10 cellular contexts compared by ENCODE assay signal in the genomic region with DNA sequence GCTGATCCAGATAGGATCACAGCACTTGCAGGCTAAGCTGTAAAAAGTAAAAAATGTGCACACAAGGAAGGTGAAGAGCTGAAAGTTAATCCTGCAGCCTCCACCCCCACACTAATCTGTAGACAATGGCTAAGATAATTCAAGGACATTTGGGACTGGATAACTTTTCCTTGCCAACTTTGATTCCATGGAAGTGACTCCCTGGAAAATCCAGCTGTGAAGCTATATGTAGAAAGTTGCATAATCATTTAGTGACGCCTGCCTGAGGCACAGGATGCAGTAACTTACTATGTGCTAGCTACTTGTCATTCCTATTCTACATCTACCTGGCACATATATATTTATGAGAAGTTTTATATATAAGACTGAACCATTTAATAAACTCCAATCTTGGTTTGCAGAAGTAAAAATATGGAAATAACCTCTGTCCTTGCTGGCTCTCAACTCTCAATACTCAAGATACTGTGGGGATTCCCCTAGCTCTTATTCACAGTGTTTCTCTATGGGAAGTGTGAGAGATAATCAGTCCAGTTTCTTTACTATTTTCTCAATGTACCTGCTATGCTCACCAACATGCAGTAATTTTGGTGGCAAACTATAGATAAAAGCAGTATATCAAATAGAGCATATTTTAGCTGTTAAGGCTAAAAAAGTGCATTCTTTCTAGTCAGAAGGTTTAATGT. TPM values are rescaled to one million over a fixed set of nuclear protein-coding genes. Genes with fewer than 3 reads are reported as not detected.
DNase-seq lines count a peak whose midpoint lies in the region; ATAC-seq and TF ChIP-seq lines count a peak whose summit lies in the region.
"Had no signal": no experiment of that assay in that cellular context is flagged by ENCODE, and none has a peak within 500 bp of the region (broad histone marks: within the 10 kb centered on the region; RNA-seq: fewer than 3 reads in every experiment).

No MANE protein-coding gene starts in this region.

- no peak for TF ChIP-seq POLR2A in prostate gland (IDR thresholded peaks at IDR 0.05)

- CTCF ChIA-PET in activated naive CD4-positive, alpha-beta T cell treated with anti-CD3 and anti-CD28 coated beads for 36 hours (lab: Charles Lee) = interaction anchor here (0.7 to 1.6 kb wide), 3 partner anchors 29 to 38 kb away, joined by 3 to 11 read pairs (median 3); no protein-coding TSS in a partner anchor
- CTCF ChIA-PET in mammary epithelial cell (lab: Charles Lee; ENCODE audit: low non-redundant PET) = no interaction called here

- H3K4me3 ChIP-seq in mammary epithelial cell (replicated peaks in 1 of 3; ENCODE audit: insufficient read depth in 1 of 3, low read depth in 2 of 3, low read length in 3 of 3) = no peak overlapping the region
- no peak overlapping the region for H3K4me3 ChIP-seq in prostate gland
- H3K4me3 ChIP-seq: K562 had no signal

- H3K9ac ChIP-seq in mammary epithelial cell (ENCODE audit: insufficient read depth, low read length) = no peak overlapping the region

- H3K79me2 ChIP-seq in mammary epithelial cell (ENCODE audit: insufficient read depth, low read length) = peaks cover 46% of the 10 kb centered on the region

- H3K9me3 ChIP-seq in mammary epithelial cell (replicated peaks; ENCODE audit: insufficient read depth, low read length) = no peaks in the 10 kb centered on the region
- H3K9me3 ChIP-seq in prostate gland = no peaks in the 10 kb centered on the region

- no peak overlapping the region for H2AFZ ChIP-seq in mammary epithelial cell (ENCODE audit: low read depth, low read length)

- no peak for DNase-seq in activated naive CD4-positive, alpha-beta T cell treated with anti-CD3 and anti-CD28 coated beads for 36 hours
- no peak for DNase-seq in activated naive CD4-positive, alpha-beta T cell treated with Interleukin-2 at 50 U/mL for 16 hours
- DNase-seq in mammary epithelial cell (peak; percentile 7), SIG-M5 treated with dmso at 0.1 percent for 504 hours (lab: John Stamatoyannopoulos, UW; ENCODE audit: unreplicated experiment) (no peak), COR-L47 (lab: John Stamatoyannopoulos, UW) (no peak), prostate gland (ENCODE audit: low spot score) (no peak)
- no peak for DNase-seq in stimulated activated naive CD8-positive, alpha-beta T cell treated with anti-CD3 and anti-CD28 coated beads, Interleukin-15, amount 100 ng/mL, for 72 hours

- H3K4me1 Mint-ChIP-seq in activated naive CD4-positive, alpha-beta T cell treated with anti-CD3 and anti-CD28 coated beads for 36 hours (ENCODE audit: low read depth) = peaks cover 81% of the 10 kb centered on the region
- H3K4me1 Mint-ChIP-seq in stimulated activated naive CD8-positive, alpha-beta T cell treated with anti-CD3 and anti-CD28 coated beads, Interleukin-15, amount 100 ng/mL, for 72 hours = peaks cover 70% of the 10 kb centered on the region

- peaks cover 76% of the 10 kb centered on the region for H3K36me3 Mint-ChIP-seq in activated naive CD4-positive, alpha-beta T cell treated with anti-CD3 and anti-CD28 coated beads for 36 hours (ENCODE audit: low read depth)

- ATAC-seq in HG03045 (IDR thresholded peaks at IDR 0.05; ENCODE audit: unreplicated experiment) = peak; percentile 64
- peak; percentile 86 for ATAC-seq in stimulated activated naive CD8-positive, alpha-beta T cell treated with anti-CD3 and anti-CD28 coated beads, Interleukin-15, amount 100 ng/mL, for 72 hours
- ATAC-seq: K562 had no signal

- intact Hi-C loops in activated naive CD4-positive, alpha-beta T cell treated with anti-CD3 and anti-CD28 coated beads for 36 hours (cut with micrococcal nuclease) = loop anchor here (1.0 kb wide), 4 partner anchors 9 to 36 kb away; a partner anchor contains a TSS
- intact Hi-C loops in mammary epithelial cell (cut with micrococcal nuclease) (no loop called here), prostate gland (cut with DNase I) (no loop called here)

- in situ Hi-C loops in mammary epithelial cell (cut with MboI; ENCODE audit: low sequenced_read_pairs in 2 of 2) = loop anchor here in 1 of 2 donors (25.0 kb wide), 1 partner anchor 181 kb away; no protein-coding TSS in a partner anchor

- 82% methylated on average over 1 of the region's 1 CpG for WGBS in mammary epithelial cell (ENCODE audit: low coverage, missing lambda C conversion rate)
- 73% methylated on average over 1 of the region's 1 CpG for WGBS in prostate gland

- H3K4me1 ChIP-seq in mammary epithelial cell (ENCODE audit: insufficient read depth, low read length) (no peaks in the 10 kb centered on the region), prostate gland (replicated peaks) (no peaks in the 10 kb centered on the region)

- H3K36me3 ChIP-seq in mammary epithelial cell (ENCODE audit: insufficient read depth, low read length) (peaks cover 55% of the 10 kb centered on the region), prostate gland (peaks cover 0 to 4% of the 10 kb centered on the region in 2 donors)

- no peak overlapping the region for H3K4me3 Mint-ChIP-seq in activated naive CD4-positive, alpha-beta T cell treated with anti-CD3 and anti-CD28 coated beads for 36 hours
- H3K4me3 Mint-ChIP-seq in stimulated activated naive CD8-positive, alpha-beta T cell treated with anti-CD3 and anti-CD28 coated beads, Interleukin-15, amount 100 ng/mL, for 72 hours = peak overlapping the region in 1 of 2 donors; percentile 67

- BruUV-seq in mammary epithelial cell (replicated peaks; lab: Mats Ljungman, UMichigan) = no TSS peak

- H3K27ac Mint-ChIP-seq in activated naive CD4-positive, alpha-beta T cell treated with anti-CD3 and anti-CD28 coated beads for 36 hours = peak overlapping the region; percentile 85
- H3K27ac Mint-ChIP-seq in stimulated activated naive CD8-positive, alpha-beta T cell treated with anti-CD3 and anti-CD28 coated beads, Interleukin-15, amount 100 ng/mL, for 72 hours = peak overlapping the region; percentile 89 to 93

- peaks cover 1% of the 10 kb centered on the region for H4K20me1 ChIP-seq in mammary epithelial cell (ENCODE audit: insufficient read depth, low read length)

- dilution Hi-C loops in mammary epithelial cell (cut with HindIII; ENCODE audit: low sequenced_read_pairs) = no loop called here

- no peaks in the 10 kb centered on the region for H3K27me3 ChIP-seq in mammary epithelial cell (ENCODE audit: insufficient read depth, low read length)
- H3K27me3 ChIP-seq in prostate gland (replicated peaks; ENCODE audit: insufficient read depth) = no peaks in the 10 kb centered on the region

- no peak overlapping the region for H3K4me2 ChIP-seq in mammary epithelial cell (ENCODE audit: insufficient read depth, low read depth, low read length)

- no peaks in the 10 kb centered on the region for H3K27me3 Mint-ChIP-seq in activated naive CD4-positive, alpha-beta T cell treated with anti-CD3 and anti-CD28 coated beads for 36 hours (ENCODE audit: low read depth)
- H3K27me3 Mint-ChIP-seq in stimulated activated naive CD8-positive, alpha-beta T cell treated with anti-CD3 and anti-CD28 coated beads, Interleukin-15, amount 100 ng/mL, for 72 hours = no peaks in the 10 kb centered on the region

- TF ChIP-seq CTCF in mammary epithelial cell (conservative IDR thresholded peaks at IDR 0.05 in 1 of 2, IDR thresholded peaks at IDR 0.05 in 1 of 2; ENCODE audit: extremely low read depth in 1 of 2, insufficient read depth in 1 of 2, low read depth in 1 of 2, low read length in 2 of 2) (no peak), prostate gland (IDR thresholded peaks at IDR 0.05) (no peak)

- H3K27ac ChIP-seq in mammary epithelial cell (ENCODE audit: insufficient read depth, low read depth, low read length) (no peak overlapping the region), prostate gland (no peak overlapping the region)

- H3K9me3 Mint-ChIP-seq in activated naive CD4-positive, alpha-beta T cell treated with anti-CD3 and anti-CD28 coated beads for 36 hours = no peaks in the 10 kb centered on the region
- no peaks in the 10 kb centered on the region for H3K9me3 Mint-ChIP-seq in stimulated activated naive CD8-positive, alpha-beta T cell treated with anti-CD3 and anti-CD28 coated beads, Interleukin-15, amount 100 ng/mL, for 72 hours

RNA-seq across cellular contexts. Expression of a gene that starts 14.8 kb away (rescaled TPM):
- total RNA-seq in activated naive CD4-positive, alpha-beta T cell treated with anti-CD3 and anti-CD28 coated beads for 36 hours = 1,000 to 10,000 TPM; 2,296 to 2,461 TPM
- total RNA-seq in mammary epithelial cell = 100 to 1,000 TPM; 257 to 513 TPM
- polyA plus RNA-seq in mammary epithelial cell = 647 TPM
- polyA minus RNA-seq in mammary epithelial cell = 528 TPM
- total RNA-seq in prostate gland = 100 to 1,000 TPM; 249 to 280 TPM

RNA-seq across cellular contexts. Expression of a gene that starts 38.2 kb away (rescaled TPM):
- total RNA-seq in activated naive CD4-positive, alpha-beta T cell treated with anti-CD3 and anti-CD28 coated beads for 36 hours = not detected
- total RNA-seq in mammary epithelial cell (not detected), prostate gland (not detected)
- not detected for polyA plus RNA-seq in mammary epithelial cell
- not detected for polyA minus RNA-seq in mammary epithelial cell
- total RNA-seq: K562, kidney epithelial cell had no signal
- polyA plus RNA-seq: K562 had no signal

Comparison
In these comparisons a context has a peak if more than half of its experiments do, and no peak if none do; other contexts are left out.
1. RNA of a gene that starts 14.8 kb away (total RNA-seq): 2,296 to 2,461 TPM in activated naive CD4-positive, alpha-beta T cell treated with anti-CD3 and anti-CD28 coated beads for 36 hours; 257 to 513 TPM in mammary epithelial cell and 249 to 280 TPM in prostate gland; every median in the first group is over 4 times any median in the second.